In the genomic region with DNA sequence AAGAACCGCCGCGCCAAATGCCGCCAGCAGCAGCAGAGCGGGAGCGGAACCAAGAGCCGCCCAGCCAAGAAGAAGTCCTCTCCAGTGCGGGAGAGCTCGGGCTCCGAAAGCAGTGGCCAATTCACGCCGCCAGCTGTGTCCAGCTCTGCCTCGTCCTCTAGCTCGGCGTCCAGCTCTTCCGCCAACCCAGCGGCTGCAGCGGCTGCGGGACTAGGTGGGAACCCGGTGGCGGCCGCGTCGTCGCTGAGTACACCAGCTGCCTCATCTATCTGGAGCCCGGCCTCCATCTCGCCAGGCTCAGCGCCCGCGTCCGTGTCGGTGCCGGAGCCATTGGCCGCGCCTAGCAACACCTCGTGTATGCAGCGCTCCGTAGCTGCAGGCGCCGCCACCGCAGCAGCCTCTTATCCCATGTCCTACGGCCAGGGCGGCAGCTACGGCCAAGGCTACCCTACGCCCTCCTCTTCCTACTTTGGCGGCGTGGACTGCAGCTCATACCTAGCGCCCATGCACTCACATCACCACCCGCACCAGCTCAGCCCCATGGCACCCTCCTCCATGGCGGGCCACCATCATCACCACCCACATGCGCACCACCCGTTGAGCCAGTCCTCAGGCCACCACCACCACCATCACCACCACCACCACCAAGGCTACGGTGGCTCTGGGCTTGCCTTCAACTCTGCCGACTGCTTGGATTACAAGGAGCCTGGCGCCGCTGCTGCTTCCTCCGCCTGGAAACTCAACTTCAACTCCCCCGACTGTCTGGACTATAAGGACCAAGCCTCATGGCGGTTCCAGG, we compare ENCODE assay signal across 11 cellular contexts. TPM values are rescaled to one million over a fixed set of nuclear protein-coding genes. Genes with fewer than 3 reads are reported as not detected.
DNase-seq lines count a peak whose midpoint lies in the region; ATAC-seq and TF ChIP-seq lines count a peak whose summit lies in the region.
"Had no signal": no experiment of that assay in that cellular context is flagged by ENCODE, and none has a peak within 500 bp of the region (broad histone marks: within the 10 kb centered on the region; RNA-seq: fewer than 3 reads in every experiment).

No MANE protein-coding gene starts in this region.

- no peak overlapping the region for H3K27ac ChIP-seq in coronary artery

- H3K4me1 Mint-ChIP-seq in naive thymus-derived CD8-positive, alpha-beta T cell, result peaks cover 37 to 84% (median 72%) of the 10 kb centered on the region in 4 donors

- TF ChIP-seq CTCF in GM20000 (IDR thresholded peaks at IDR 0.05; ENCODE audit: extremely low read depth, missing control alignments) (no peak), coronary artery (IDR thresholded peaks at IDR 0.05) (no peak), omental fat pad (IDR thresholded peaks at IDR 0.05) (no peak)

- DNase-seq in 8988T (peak; percentile 23), GM20000 (ENCODE audit: low spot score) (peak; percentile 29), coronary artery (ENCODE audit: low spot score) (no peak), omental fat pad (ENCODE audit: low spot score) (no peak), cerebellum (ENCODE audit: low spot score) (no peak)
- no peak for DNase-seq in naive thymus-derived CD8-positive, alpha-beta T cell
- DNase-seq: NCI-H748 treated with DMSO at 0.1 percent for 48 hours had no signal

- H3K36me3 Mint-ChIP-seq in naive thymus-derived CD8-positive, alpha-beta T cell, result peaks cover 5 to 17% (median 12%) of the 10 kb centered on the region in 3 donors

- peak overlapping the region; percentile 56 for H3K4me3 ChIP-seq in coronary artery

- peaks cover 41 to 89% (median 72%) of the 10 kb centered on the region in 5 donors for H3K27me3 Mint-ChIP-seq in naive thymus-derived CD8-positive, alpha-beta T cell

- H3K4me3 Mint-ChIP-seq in naive thymus-derived CD8-positive, alpha-beta T cell, result peak overlapping the region in 8 of 10 donors; percentile 5 to 89 (median 76)

- peaks cover 0 to 13% (median 5%) of the 10 kb centered on the region in 9 donors for H3K9me3 Mint-ChIP-seq in naive thymus-derived CD8-positive, alpha-beta T cell

- H3K27ac Mint-ChIP-seq in naive thymus-derived CD8-positive, alpha-beta T cell, result peak overlapping the region in 1 of 10 donors; percentile 28

- POLR2A ChIA-PET in naive thymus-derived CD8-positive, alpha-beta T cell (lab: Charles Lee), result no interaction called here

- no peak for ATAC-seq in naive thymus-derived CD8-positive, alpha-beta T cell
- ATAC-seq in omental fat pad (ENCODE audit: low FRiP score) (no peak), GM18861 (IDR thresholded peaks at IDR 0.05; ENCODE audit: unreplicated experiment) (no peak), HG03469 (IDR thresholded peaks at IDR 0.05; ENCODE audit: unreplicated experiment) (no peak)
- ATAC-seq: activated CD4-positive, CD25-positive, alpha-beta regulatory T cell treated with anti-CD3 and anti-CD28 coated beads, Interleukin-2, amount 50 U/mL, for 24 hours had no signal

RNA-seq across cellular contexts. Expression of gene OTX1, which starts 5.1 kb away (rescaled TPM):
- not detected for total RNA-seq in naive thymus-derived CD8-positive, alpha-beta T cell
- polyA plus RNA-seq in naive thymus-derived CD8-positive, alpha-beta T cell, result not detected
- total RNA-seq in omental fat pad (under 1 TPM in 1 of 4 donors, not detected in 3; 0.37 TPM), cerebellum (not detected)
- total RNA-seq: mononuclear cell had no signal

Comparison
In these comparisons a context has a peak if more than half of its experiments do, and no peak if none do; other contexts are left out.
1. DNase-seq: peak in 8988T (single experiment) and GM20000 (single experiment); none in coronary artery (single experiment), naive thymus-derived CD8-positive, alpha-beta T cell (0 of 10), omental fat pad (single experiment) and cerebellum (single experiment).